8 cellular contexts compared by ENCODE assay signal in the genomic region with DNA sequence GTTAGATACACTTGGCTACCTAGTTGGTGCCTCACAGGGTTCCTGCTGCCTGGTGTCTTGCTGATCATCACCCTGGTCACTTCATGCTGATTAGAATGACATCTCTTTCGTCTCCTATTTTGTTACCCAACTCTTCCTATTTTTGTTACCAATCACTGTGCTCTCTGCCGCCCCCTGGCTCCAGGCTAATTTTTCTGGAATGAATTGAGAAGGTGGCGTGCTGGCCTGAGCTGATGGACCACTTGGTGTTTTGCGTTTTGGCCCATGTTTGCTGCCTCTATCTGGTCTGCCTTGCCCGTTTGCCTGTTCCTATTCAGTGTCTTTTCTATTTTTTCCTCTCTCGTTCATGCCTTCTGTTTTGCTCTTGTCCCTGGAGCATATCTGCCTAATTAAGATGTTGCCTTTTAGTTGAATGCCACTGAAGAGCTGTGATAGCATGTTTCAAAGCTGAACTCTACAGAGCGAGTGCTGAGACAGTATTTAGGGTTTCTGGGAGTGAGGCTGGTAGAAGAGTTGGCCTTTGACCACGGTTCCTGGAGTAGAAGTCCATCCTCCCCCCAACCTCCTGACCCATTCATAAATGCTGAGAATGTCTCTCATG. TPM values are rescaled to one million over a fixed set of nuclear protein-coding genes. Genes with fewer than 3 reads are reported as not detected.
A peak's percentile ranks its signal among the peaks of the same experiment; 100 is the strongest.
DNase-seq lines count a peak whose midpoint lies in the region; ATAC-seq, FAIRE-seq and TF ChIP-seq lines count a peak whose summit lies in the region.

No MANE protein-coding gene starts in this region.

- dilution Hi-C loops in keratinocyte (cut with MboI; ENCODE audit: extremely low pct_ligation_motif_present, low sequenced_read_pairs), result no loop called here

- no peak for FAIRE-seq in keratinocyte (lab: Jason Lieb, UNC)

- no peak overlapping the region for H3K4me3 ChIP-seq in keratinocyte (ENCODE audit: control insufficient read depth in 2 of 3, extremely low read depth in 1 of 3, insufficient read depth in 2 of 3, low read depth in 1 of 3, low read length in 3 of 3)

- DNase-seq in NCI-H2171 treated with DMSO at 0.1 percent for 48 hours (lab: John Stamatoyannopoulos, UW) (peak; percentile 24), NCI-H2171 (lab: John Stamatoyannopoulos, UW) (no peak), OCI-M1 (lab: John Stamatoyannopoulos, UW) (peak; percentile 71), anterior cingulate cortex (lab: John Stamatoyannopoulos, UW) (peak in 36 of 58 donors; percentile 10 to 83 (median 34)), keratinocyte (ENCODE audit: low read depth, low spot score) (no peak), substantia nigra (lab: John Stamatoyannopoulos, UW) (peak in 28 of 49 donors; percentile 18 to 75 (median 49))

- no peaks in the 10 kb centered on the region for H3K9me3 ChIP-seq in keratinocyte (ENCODE audit: control insufficient read depth, low read depth, low read length)

- H3K9ac ChIP-seq in keratinocyte (ENCODE audit: control insufficient read depth, extremely low read depth, insufficient read depth, low read length), result no peak overlapping the region

- H3K36me3 ChIP-seq in keratinocyte (ENCODE audit: control insufficient read depth in 2 of 2, extremely low read depth in 1 of 2, insufficient read depth in 2 of 2, low read length in 2 of 2), result peaks cover 32 to 45% of the 10 kb centered on the region in 2 experiments

- H3K27me3 ChIP-seq in keratinocyte (ENCODE audit: control insufficient read depth, extremely low read depth, insufficient read depth, low read length), result no peaks in the 10 kb centered on the region

- H3K4me2 ChIP-seq in keratinocyte (ENCODE audit: control insufficient read depth, extremely low read depth, insufficient read depth, low read depth, low read length), result no peak overlapping the region

- H2AFZ ChIP-seq in keratinocyte (ENCODE audit: control insufficient read depth, low read length), result no peak overlapping the region

- peaks cover 6% of the 10 kb centered on the region for H4K20me1 ChIP-seq in keratinocyte (ENCODE audit: control insufficient read depth, extremely low read depth, insufficient read depth, low read length)

- no peaks in the 10 kb centered on the region for H3K9me1 ChIP-seq in keratinocyte (ENCODE audit: control insufficient read depth, extremely low read depth, insufficient read depth, low read length)

- peak; percentile 65 to 84 (median 66) for TF ChIP-seq CTCF in keratinocyte (optimal IDR thresholded peaks at IDR 0.05 in 1 of 3, IDR thresholded peaks at IDR 0.05 in 1 of 3, conservative IDR thresholded peaks at IDR 0.05 in 1 of 3; ENCODE audit: extremely low read depth in 1 of 3, insufficient read depth in 2 of 3, low read length in 3 of 3)

- H3K27ac ChIP-seq in keratinocyte (ENCODE audit: control insufficient read depth, insufficient read depth, low read length) (no peak overlapping the region), substantia nigra (ENCODE audit: low read depth, low read length, poor library complexity, severe bottlenecking) (peak overlapping the region; percentile 36)

- H3K79me2 ChIP-seq in keratinocyte (ENCODE audit: control insufficient read depth, insufficient read depth, low read length), result peaks cover 38% of the 10 kb centered on the region

- peaks cover 11% of the 10 kb centered on the region for H3K4me1 ChIP-seq in keratinocyte (ENCODE audit: control insufficient read depth, extremely low read depth, insufficient read depth, low read length)

- ATAC-seq in HG02678 (IDR thresholded peaks at IDR 0.05; ENCODE audit: unreplicated experiment) (no peak), GM21381 (IDR thresholded peaks at IDR 0.05; ENCODE audit: unreplicated experiment) (no peak)

RNA-seq across cellular contexts. Expression of a gene that starts 5.9 kb away (rescaled TPM):
- 590 to 629 TPM (median 597 TPM) in 3 replicates for polyA plus RNA-seq in keratinocyte
- 405 TPM for polyA plus RNA-seq in keratinocyte (2011; ENCODE audit: low read depth)
- polyA plus RNA-seq in keratinocyte (2011; cell fraction: cytosol; rRNA removed), result 667 and 669 TPM in 2 replicates
- polyA plus RNA-seq in keratinocyte (2011; cell fraction: nucleus; rRNA removed), result 723 and 754 TPM in 2 replicates
- polyA plus RNA-seq in keratinocyte (2012; ENCODE audit: low replicate concordance), result 334 and 628 TPM in 2 replicates
- 96.8 to 185 TPM (median 173 TPM) in 3 replicates for polyA minus RNA-seq in keratinocyte
- 150 TPM for polyA minus RNA-seq in keratinocyte (2011; cell fraction: cytosol; rRNA and poly(A)+ RNA removed)
- polyA minus RNA-seq in keratinocyte (2011; cell fraction: nucleus; rRNA and poly(A)+ RNA removed), result 73.9 and 83.2 TPM in 2 replicates

RNA-seq across cellular contexts. Expression of a gene that starts 12.4 kb away (rescaled TPM):
- polyA plus RNA-seq in keratinocyte, result 13.8 to 27.6 TPM (median 18.4 TPM) in 3 replicates
- polyA plus RNA-seq in keratinocyte (2011; ENCODE audit: low read depth), result 6.3 TPM
- polyA plus RNA-seq in keratinocyte (2011; cell fraction: cytosol; rRNA removed), result 22.8 and 24.0 TPM in 2 replicates
- polyA plus RNA-seq in keratinocyte (2011; cell fraction: nucleus; rRNA removed), result 23.9 and 24.4 TPM in 2 replicates
- polyA plus RNA-seq in keratinocyte (2012; ENCODE audit: low replicate concordance), result 13.7 and 26.1 TPM in 2 replicates
- polyA minus RNA-seq in keratinocyte, result 22.7 to 51.9 TPM (median 30.8 TPM) in 3 replicates
- polyA minus RNA-seq in keratinocyte (2011; cell fraction: cytosol; rRNA and poly(A)+ RNA removed), result 26.7 TPM
- 20.7 and 28.1 TPM in 2 replicates for polyA minus RNA-seq in keratinocyte (2011; cell fraction: nucleus; rRNA and poly(A)+ RNA removed)

RNA-seq across cellular contexts. Expression of a gene that starts 18.1 kb away (rescaled TPM):
- 66.1 to 70.7 TPM (median 67.3 TPM) in 3 replicates for polyA plus RNA-seq in keratinocyte
- polyA plus RNA-seq in keratinocyte (2011; ENCODE audit: low read depth), result 91.2 TPM
- 37.2 and 76.5 TPM in 2 replicates for polyA plus RNA-seq in keratinocyte (2011; cell fraction: cytosol; rRNA removed)
- polyA plus RNA-seq in keratinocyte (2011; cell fraction: nucleus; rRNA removed), result 25.9 and 26.1 TPM in 2 replicates
- polyA plus RNA-seq in keratinocyte (2012; ENCODE audit: low replicate concordance), result 52.4 and 75.3 TPM in 2 replicates
- polyA minus RNA-seq in keratinocyte, result 8.6 to 9.8 TPM (median 8.7 TPM) in 3 replicates
- 36.4 TPM for polyA minus RNA-seq in keratinocyte (2011; cell fraction: cytosol; rRNA and poly(A)+ RNA removed)
- polyA minus RNA-seq in keratinocyte (2011; cell fraction: nucleus; rRNA and poly(A)+ RNA removed), result 6.0 and 6.7 TPM in 2 replicates

RNA-seq across cellular contexts. Expression of a gene that starts 56.1 kb away (rescaled TPM):
- not detected in 3 replicates for polyA plus RNA-seq in keratinocyte
- not detected for polyA plus RNA-seq in keratinocyte (2011; ENCODE audit: low read depth)
- 0.01 TPM in 1 of 2 replicates, not detected in the other for polyA plus RNA-seq in keratinocyte (2011; cell fraction: cytosol; rRNA removed)
- 0.01 TPM in 1 of 2 replicates, not detected in the other for polyA plus RNA-seq in keratinocyte (2011; cell fraction: nucleus; rRNA removed)
- polyA plus RNA-seq in keratinocyte (2012; ENCODE audit: low replicate concordance), result not detected in 2 replicates
- polyA minus RNA-seq in keratinocyte, result 0.07 TPM in 1 of 3 replicates, not detected in the others
- polyA minus RNA-seq in keratinocyte (2011; cell fraction: cytosol; rRNA and poly(A)+ RNA removed), result not detected
- polyA minus RNA-seq in keratinocyte (2011; cell fraction: nucleus; rRNA and poly(A)+ RNA removed), result not detected in 2 replicates

RNA-seq across cellular contexts. Expression of a gene that starts 57.7 kb away (rescaled TPM):
- polyA plus RNA-seq in keratinocyte, result not detected in 3 replicates
- polyA plus RNA-seq in keratinocyte (2011; ENCODE audit: low read depth), result not detected
- not detected in 2 replicates for polyA plus RNA-seq in keratinocyte (2011; cell fraction: cytosol; rRNA removed)
- polyA plus RNA-seq in keratinocyte (2011; cell fraction: nucleus; rRNA removed), result 0.03 TPM in 1 of 2 replicates, not detected in the other
- not detected in 2 replicates for polyA plus RNA-seq in keratinocyte (2012; ENCODE audit: low replicate concordance)
- polyA minus RNA-seq in keratinocyte, result not detected in 3 replicates
- not detected for polyA minus RNA-seq in keratinocyte (2011; cell fraction: cytosol; rRNA and poly(A)+ RNA removed)
- polyA minus RNA-seq in keratinocyte (2011; cell fraction: nucleus; rRNA and poly(A)+ RNA removed), result not detected in 2 replicates

Comparison
In these comparisons a context has a peak if more than half of its experiments do, and no peak if none do; other contexts are left out.
1. DNase-seq: peak in NCI-H2171 treated with DMSO at 0.1 percent for 48 hours (single experiment), OCI-M1 (single experiment), anterior cingulate cortex (36 of 58) and substantia nigra (28 of 49); none in NCI-H2171 (single experiment) and keratinocyte (single experiment).